Comparison of ENCODE assay signal across 20 cellular contexts in the genomic region with DNA sequence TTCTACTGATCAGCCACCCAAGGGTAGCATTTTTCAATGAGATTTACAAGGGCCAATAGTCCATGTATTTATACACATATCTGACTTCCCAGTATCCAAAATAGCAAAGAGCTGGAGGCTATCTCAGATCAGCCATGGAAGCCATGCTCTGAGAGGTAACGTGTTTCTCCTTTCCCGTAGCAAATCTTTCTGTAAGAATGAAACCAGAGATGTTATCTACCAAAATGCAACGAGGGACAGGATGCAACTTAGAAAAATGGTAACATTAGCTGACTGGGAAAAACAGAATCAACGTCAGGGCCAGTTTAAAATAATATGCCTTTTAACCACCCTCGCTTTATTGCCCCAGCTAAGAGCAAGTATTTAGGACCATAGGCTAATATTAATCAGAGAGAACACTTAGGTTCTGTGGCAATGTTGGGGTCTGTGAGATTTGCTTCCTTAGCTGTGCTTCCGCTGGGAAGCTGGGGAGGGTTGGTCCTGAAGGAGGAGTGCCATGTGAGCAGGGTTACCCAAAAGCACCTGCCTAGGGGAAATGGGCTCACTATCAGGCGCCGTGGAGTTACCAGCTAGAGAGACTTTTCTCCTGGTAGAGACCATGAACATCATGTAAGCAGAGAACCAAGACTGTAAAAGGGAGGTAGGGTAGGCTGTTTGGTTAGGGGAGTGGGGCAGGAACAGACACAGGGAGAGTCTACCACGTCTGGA. TPM values are rescaled to one million over a fixed set of nuclear protein-coding genes. Genes with fewer than 3 reads are reported as not detected.
DNase-seq lines count a peak whose midpoint lies in the region; ATAC-seq lines count a peak whose summit lies in the region.
"Had no signal": no experiment of that assay in that cellular context is flagged by ENCODE, and none has a peak within 500 bp of the region (broad histone marks: within the 10 kb centered on the region; RNA-seq: fewer than 3 reads in every experiment).

No MANE protein-coding gene starts in this region.

- peak; percentile 80 for DNase-seq in activated CD4-positive, alpha-beta T cell treated with anti-CD3 and anti-CD28 coated beads, Interleukin-2, amount 10 ng/mL, durations not matched to agents 24 days and 14 days
- DNase-seq in activated CD4-positive, alpha-beta T cell treated with anti-CD3 and anti-CD28 coated beads for 1 hour: no peak
- DNase-seq in T-cell: peak in 3 of 34 experiments; percentile 19 to 47 (median 42)
- no peak for DNase-seq in dermis blood vessel endothelial cell
- no peak for DNase-seq in stimulated activated CD4-positive, alpha-beta T cell treated with anti-CD3 and anti-CD28 coated beads, Interleukin-2, amount 100 ng/mL, for 48 hours
- DNase-seq: activated effector memory CD4-positive, alpha-beta T cell treated with anti-CD3 and anti-CD28 coated beads, Interleukin-2, amount 50 U/mL, for 16 hours; GDM1; glutamatergic neuron; NK-92 treated with Interleukin-12 subunit alpha and Interleukin-12 subunit beta, amount 100 ng/mL, for 24 hours; right cardiac atrium; SJCRH30 had no signal

- H3K36me3 ChIP-seq in esophagus (ENCODE audit: control insufficient read depth in 2 of 2, insufficient read depth in 2 of 2, low read length in 1 of 2): no peaks in the 10 kb centered on the region
- H3K36me3 ChIP-seq: cardiac muscle cell, SJCRH30 had no signal

- POLR2A ChIA-PET in T-cell (lab: Charles Lee): interaction anchor here (0.5 to 3.4 kb wide), 10 partner anchors 8 to 43 kb away, joined by 3 to 95 read pairs (median 6); no protein-coding TSS in a partner anchor

- peak in 2 of 4 experiments; percentile 21 to 25 for ATAC-seq in T-cell (replicated peaks in 1 of 4)
- ATAC-seq in stimulated activated memory B cell treated with anti-CD40 and anti-IgM and Interleukin-4, amounts not matched to agents 10 μg/mL and 1 μg/mL and 100 μg/mL, for 72 hours: no peak
- no peak for ATAC-seq in HG03196 (IDR thresholded peaks at IDR 0.05; ENCODE audit: unreplicated experiment)
- ATAC-seq: HCT116, right cardiac atrium had no signal

- H3K27me3 Mint-ChIP-seq in activated CD4-positive, alpha-beta T cell treated with anti-CD3 and anti-CD28 coated beads, Interleukin-2, amount 10 ng/mL, durations not matched to agents 24 days and 14 days: no peaks in the 10 kb centered on the region
- H3K27me3 Mint-ChIP-seq in T-cell: no peaks in the 10 kb centered on the region
- H3K27me3 Mint-ChIP-seq in stimulated activated memory B cell treated with anti-CD40 and anti-IgM and Interleukin-4, amounts not matched to agents 10 μg/mL and 1 μg/mL and 100 μg/mL, for 72 hours: no peaks in the 10 kb centered on the region

- WGBS in esophagus, 2 donors: 68 to 75% methylated on average over 9 of the region's 9 CpGs

- H3K27me3 ChIP-seq in esophagus (ENCODE audit: control insufficient read depth in 1 of 2, insufficient read depth in 2 of 2, low read length in 2 of 2): no peaks in the 10 kb centered on the region
- H3K27me3 ChIP-seq: cardiac muscle cell, SJCRH30 had no signal

- intact Hi-C loops in activated CD4-positive, alpha-beta T cell treated with anti-CD3 and anti-CD28 coated beads, Interleukin-2, amount 10 ng/mL, durations not matched to agents 24 days and 14 days (cut with micrococcal nuclease): loop anchor here (2.0 to 10.0 kb wide), 7 partner anchors 18 to 770 kb away; partner anchors contain the start of genes STX16 and SYCP2

- peaks cover under 1% of the 10 kb centered on the region in 2 donors for H3K4me1 ChIP-seq in esophagus (ENCODE audit: control insufficient read depth in 2 of 2, insufficient read depth in 2 of 2, low read length in 1 of 2)
- H3K4me1 ChIP-seq: SJCRH30 had no signal

- H3K27ac Mint-ChIP-seq in activated CD4-positive, alpha-beta T cell treated with anti-CD3 and anti-CD28 coated beads, Interleukin-2, amount 10 ng/mL, durations not matched to agents 24 days and 14 days: peak overlapping the region; percentile 88
- H3K27ac Mint-ChIP-seq in T-cell: peak overlapping the region; percentile 99
- peak overlapping the region; percentile 96 for H3K27ac Mint-ChIP-seq in stimulated activated memory B cell treated with anti-CD40 and anti-IgM and Interleukin-4, amounts not matched to agents 10 μg/mL and 1 μg/mL and 100 μg/mL, for 72 hours

- no peak overlapping the region for H3K4me3 ChIP-seq in esophagus (ENCODE audit: low read depth in 1 of 2, low read length in 2 of 2)
- H3K4me3 ChIP-seq: cardiac muscle cell, SJCRH30 had no signal

- peaks cover 77% of the 10 kb centered on the region for H3K4me1 Mint-ChIP-seq in activated CD4-positive, alpha-beta T cell treated with anti-CD3 and anti-CD28 coated beads, Interleukin-2, amount 10 ng/mL, durations not matched to agents 24 days and 14 days
- H3K4me1 Mint-ChIP-seq in T-cell: peaks cover 88 to 98% (median 93%) of the 10 kb centered on the region in 3 donors
- peaks cover 67% of the 10 kb centered on the region for H3K4me1 Mint-ChIP-seq in stimulated activated memory B cell treated with anti-CD40 and anti-IgM and Interleukin-4, amounts not matched to agents 10 μg/mL and 1 μg/mL and 100 μg/mL, for 72 hours

- CTCF ChIA-PET in T-cell (lab: Charles Lee): interaction anchor here (0.9 to 4.6 kb wide), 10 partner anchors 10 to 77 kb away, joined by 3 to 22 read pairs (median 5); no protein-coding TSS in a partner anchor

- H3K4me3 Mint-ChIP-seq in activated CD4-positive, alpha-beta T cell treated with anti-CD3 and anti-CD28 coated beads, Interleukin-2, amount 10 ng/mL, durations not matched to agents 24 days and 14 days: peak overlapping the region; percentile 87
- peak overlapping the region; percentile 82 to 87 (median 85) for H3K4me3 Mint-ChIP-seq in T-cell
- peak overlapping the region; percentile 74 for H3K4me3 Mint-ChIP-seq in stimulated activated memory B cell treated with anti-CD40 and anti-IgM and Interleukin-4, amounts not matched to agents 10 μg/mL and 1 μg/mL and 100 μg/mL, for 72 hours

- H3K9me3 Mint-ChIP-seq in activated CD4-positive, alpha-beta T cell treated with anti-CD3 and anti-CD28 coated beads, Interleukin-2, amount 10 ng/mL, durations not matched to agents 24 days and 14 days: peaks cover 8% of the 10 kb centered on the region
- H3K9me3 Mint-ChIP-seq in T-cell: no peaks in the 10 kb centered on the region
- peaks cover 4% of the 10 kb centered on the region for H3K9me3 Mint-ChIP-seq in stimulated activated memory B cell treated with anti-CD40 and anti-IgM and Interleukin-4, amounts not matched to agents 10 μg/mL and 1 μg/mL and 100 μg/mL, for 72 hours

- no peaks in the 10 kb centered on the region for H3K9me3 ChIP-seq in esophagus (ENCODE audit: control insufficient read depth in 2 of 2, insufficient read depth in 1 of 2, low read depth in 1 of 2, low read length in 1 of 2)
- H3K9me3 ChIP-seq: SJCRH30 had no signal

- peaks cover 10% of the 10 kb centered on the region for H3K36me3 Mint-ChIP-seq in activated CD4-positive, alpha-beta T cell treated with anti-CD3 and anti-CD28 coated beads, Interleukin-2, amount 10 ng/mL, durations not matched to agents 24 days and 14 days (ENCODE audit: low read depth)
- peaks cover 12% of the 10 kb centered on the region for H3K36me3 Mint-ChIP-seq in T-cell
- peaks cover 11% of the 10 kb centered on the region for H3K36me3 Mint-ChIP-seq in stimulated activated memory B cell treated with anti-CD40 and anti-IgM and Interleukin-4, amounts not matched to agents 10 μg/mL and 1 μg/mL and 100 μg/mL, for 72 hours

- peak overlapping the region; percentile 30 to 58 for H3K27ac ChIP-seq in esophagus (ENCODE audit: low read depth in 2 of 2, low read length in 1 of 2)
- H3K27ac ChIP-seq: cardiac muscle cell, SJCRH30 had no signal

RNA-seq across cellular contexts. Expression of gene ZNF831, which starts 1.2 kb away (rescaled TPM):
- total RNA-seq in activated CD4-positive, alpha-beta T cell treated with anti-CD3 and anti-CD28 coated beads, Interleukin-2, amount 10 ng/mL, durations not matched to agents 24 days and 14 days: 3.1 and 3.4 TPM in 2 replicates
- total RNA-seq in T-cell: 10 to 100 TPM; 23.1 to 48.0 (median 29.7) TPM
- under 1 TPM; 0.09 to 0.16 TPM for polyA plus RNA-seq in esophagus
- under 0.01 and 0.09 TPM in 2 replicates for total RNA-seq in dermis blood vessel endothelial cell
- total RNA-seq: A172, cardiac muscle cell, kidney epithelial cell, M059J, myocyte had no signal
- polyA plus RNA-seq: cardiac muscle cell had no signal
